ENCODE assay signal across 21 cellular contexts in genomic region chr7:152979376-152979775, GRCh38.
"Had no signal": no experiment of that assay in that cellular context is flagged by ENCODE, and none has a peak within 500 bp of the region (broad histone marks: within the 10 kb centered on the region; RNA-seq: fewer than 3 reads in every experiment).

No MANE protein-coding gene starts in this region.

- H3K4me2 ChIP-seq: KMS-11, SK-N-SH had no signal

- ATAC-seq: K562 had no signal

- H3K27ac ChIP-seq: HL-60, KMS-11, RWPE1 had no signal

- H3K9me3 ChIP-seq: SK-N-SH had no signal

- H3K9ac ChIP-seq: KMS-11, SK-N-SH had no signal

- H3K4me3 ChIP-seq: K562 had no signal

- DNase-seq: Kasumi-1, MM.1S, MV-4-11, NCI-H1048, NCI-H1105, NCI-H1417, NCI-H1436 treated with DMSO at 0.1 percent for 48 hours, NCI-H1694, NCI-H187 treated with DMSO at 0.1 percent for 48 hours, NCI-H2029 treated with DMSO at 0.1 percent for 48 hours, NCI-H2107, NCI-H226, NCI-H524, NCI-H526 treated with DMSO at 0.1 percent for 48 hours, NCI-H748 treated with DMSO at 0.1 percent for 48 hours, SHP77, SK-N-SH had no signal
